In genomic region chr3:130091958-130092357, GRCh38 we compare ENCODE assay signal across 18 cellular contexts. TPM values are rescaled to one million over a fixed set of nuclear protein-coding genes. Genes with fewer than 3 reads are reported as not detected.
DNase-seq lines count a peak whose midpoint lies in the region; ATAC-seq and TF ChIP-seq lines count a peak whose summit lies in the region.
"Had no signal": no experiment of that assay in that cellular context is flagged by ENCODE, and none has a peak within 500 bp of the region (broad histone marks: within the 10 kb centered on the region; RNA-seq: fewer than 3 reads in every experiment).

No MANE protein-coding gene starts in this region.

- no peaks in the 10 kb centered on the region for H3K27me3 ChIP-seq in BLaER1 treated with 17β-estradiol and CSF1 and Interleukin-3, amounts not matched to agents 10 nM and 100 nM

- peak overlapping the region in 8 of 11 experiments; percentile 9 to 97 (median 56); a peak in 8 of 22 replicates for H3K4me2 ChIP-seq in BLaER1 treated with 17β-estradiol and CSF1 and Interleukin-3, amounts not matched to agents 10 nM and 100 nM

- in situ Hi-C loops in GM13976 (cut with MboI; ENCODE audit: low sequenced_read_pairs, unreplicated experiment) = no loop called here

- peaks cover 12 to 18% (median 15%) of the 10 kb centered on the region in 11 experiments; a peak in 21 of 22 replicates for H3K9me3 ChIP-seq in BLaER1 treated with 17β-estradiol and CSF1 and Interleukin-3, amounts not matched to agents 10 nM and 100 nM (replicated peaks in 1 of 11)

- peaks cover 38 to 71% (median 63%) of the 10 kb centered on the region in 10 experiments for H3K4me1 ChIP-seq in BLaER1 treated with 17β-estradiol and CSF1 and Interleukin-3, amounts not matched to agents 10 nM and 100 nM

- DNase-seq in GM13976 (ENCODE audit: low spot score) (peak; percentile 2), posterior vena cava (ENCODE audit: low spot score) (peak; percentile 74)
- DNase-seq in stimulated activated CD8-positive, alpha-beta memory T cell treated with anti-CD3 and anti-CD28 coated beads, Interleukin-4, amount 100 ng/mL, for 48 hours = no peak
- no peak for DNase-seq in stimulated activated naive CD4-positive, alpha-beta T cell (lab: John Stamatoyannopoulos, UW)
- DNase-seq: CD4-positive, alpha-beta T cell; CD8-positive, alpha-beta memory T cell; DMS 273 treated with DMSO at 0.1 percent for 48 hours; DMS79; GF-D8; GM23248; H7; HCEC 1CT had no signal

- H3K27ac ChIP-seq in BLaER1 treated with 17β-estradiol and CSF1 and Interleukin-3, amounts not matched to agents 10 nM and 100 nM = peak overlapping the region in 7 of 11 experiments; percentile 10 to 85 (median 78); a peak in 14 of 22 replicates
- H3K27ac ChIP-seq: GM23248 had no signal

- no peak for ATAC-seq in HG03378 (IDR thresholded peaks at IDR 0.05; ENCODE audit: unreplicated experiment)

- H4K20me1 ChIP-seq in BLaER1 treated with 17β-estradiol and CSF1 and Interleukin-3, amounts not matched to agents 10 nM and 100 nM = no peaks in the 10 kb centered on the region

- H3K36me3 ChIP-seq in BLaER1 treated with 17β-estradiol and CSF1 and Interleukin-3, amounts not matched to agents 10 nM and 100 nM = no peaks in the 10 kb centered on the region

- intact Hi-C loops in posterior vena cava (cut with DNase I) = loop anchor here in 1 of 2 donors (10.0 kb wide), 1 partner anchor 147 kb away; no protein-coding TSS in a partner anchor

- 0 out of 22 replicates have a peak overlapping the region, but pooled peaks of 2 of the 11 experiments have one; percentile 9 to 15 for H3K9ac ChIP-seq in BLaER1 treated with 17β-estradiol and CSF1 and Interleukin-3, amounts not matched to agents 10 nM and 100 nM
- H3K9ac ChIP-seq: GM23248 had no signal

- H3K4me3 ChIP-seq in BLaER1 treated with 17β-estradiol and CSF1 and Interleukin-3, amounts not matched to agents 10 nM and 100 nM = no peak overlapping the region
- H3K4me3 ChIP-seq: GM23248 had no signal

- no peak for TF ChIP-seq CTCF in GM13976 (IDR thresholded peaks at IDR 0.05; ENCODE audit: borderline replicate concordance, control extremely low read depth, extremely low read depth, insufficient read depth, missing control alignments)

RNA-seq across cellular contexts. Expression of gene ALG1L2, which starts 10.3 kb away (rescaled TPM):
- 1 to 10 TPM in 1 of 2 donors, under 1 TPM in 1; 0.90 to 1.1 TPM for total RNA-seq in posterior vena cava
- total RNA-seq: A172, A673, Daoy, G401, GM23248 had no signal

Comparison
In these comparisons a context has a peak if more than half of its experiments do, and no peak if none do; other contexts are left out.
1. DNase-seq: peak in GM13976 (single experiment) and posterior vena cava (single experiment); none in stimulated activated CD8-positive, alpha-beta memory T cell treated with anti-CD3 and anti-CD28 coated beads, Interleukin-4, amount 100 ng/mL, for 48 hours (single experiment) and stimulated activated naive CD4-positive, alpha-beta T cell (0 of 6).